Comparison of ENCODE assay signal across 8 cellular contexts in genomic region chr2:47569658-47570398, GRCh38. TPM values are rescaled to one million over a fixed set of nuclear protein-coding genes. Genes with fewer than 3 reads are reported as not detected.
DNase-seq lines count a peak whose midpoint lies in the region; ATAC-seq lines count a peak whose summit lies in the region.

No MANE protein-coding gene starts in this region.

- H3K27me3 ChIP-seq in NT2/D1 (ENCODE audit: insufficient read depth, insufficient read length) (peaks cover 28% of the 10 kb centered on the region), rectal smooth muscle tissue (ENCODE audit: control insufficient read depth, insufficient read depth, low read length) (peaks cover 33% of the 10 kb centered on the region)

- H3K27ac Mint-ChIP-seq in activated T-cell treated with anti-CD3 and anti-CD28 coated beads, Interleukin-2, amount 50 U/mL, for 24 hours, result peak overlapping the region; percentile 52

- peak; percentile 34 for DNase-seq in activated T-cell treated with anti-CD3 and anti-CD28 coated beads, Interleukin-2, amount 50 U/mL, for 24 hours
- DNase-seq in activated T-cell treated with anti-CD3 and anti-CD28 coated beads for 4 hours, result no peak
- DNase-seq in NT2/D1 (ENCODE audit: low read depth, low spot score), result no peak
- no peak for DNase-seq in left lobe of liver (ENCODE audit: low spot score)
- no peak for DNase-seq in medulla oblongata (ENCODE audit: extremely low spot score)

- H3K27me3 Mint-ChIP-seq in activated T-cell treated with anti-CD3 and anti-CD28 coated beads, Interleukin-2, amount 50 U/mL, for 24 hours, result peaks cover 84% of the 10 kb centered on the region

- no peaks in the 10 kb centered on the region for H3K9me3 ChIP-seq in NT2/D1 (ENCODE audit: insufficient read depth, low read length)

- H3K4me1 ChIP-seq in NT2/D1 (ENCODE audit: insufficient read depth, insufficient read length) (no peaks in the 10 kb centered on the region), rectal smooth muscle tissue (ENCODE audit: control insufficient read depth, insufficient read depth, low read length) (no peaks in the 10 kb centered on the region)

- H3K36me3 ChIP-seq in NT2/D1 (ENCODE audit: insufficient read depth, insufficient read length, low read length), result no peaks in the 10 kb centered on the region
- H3K36me3 ChIP-seq in rectal smooth muscle tissue (ENCODE audit: control insufficient read depth, insufficient read depth, low read length), result no peaks in the 10 kb centered on the region

- H3K9me3 Mint-ChIP-seq in activated T-cell treated with anti-CD3 and anti-CD28 coated beads, Interleukin-2, amount 50 U/mL, for 24 hours, result no peaks in the 10 kb centered on the region

- H3K4me3 ChIP-seq in NT2/D1 (ENCODE audit: insufficient read length, low read depth) (peak overlapping the region; percentile 70), rectal smooth muscle tissue (ENCODE audit: low read length) (peak overlapping the region; percentile 45)

- H3K36me3 Mint-ChIP-seq in activated T-cell treated with anti-CD3 and anti-CD28 coated beads, Interleukin-2, amount 50 U/mL, for 24 hours (ENCODE audit: low read depth), result no peaks in the 10 kb centered on the region

- H3K9ac ChIP-seq in NT2/D1 (ENCODE audit: insufficient read length, low read depth) (peak overlapping the region; percentile 95), rectal smooth muscle tissue (ENCODE audit: low read length) (no peak overlapping the region)

- peak overlapping the region; percentile 68 for H3K4me3 Mint-ChIP-seq in activated T-cell treated with anti-CD3 and anti-CD28 coated beads, Interleukin-2, amount 50 U/mL, for 24 hours

- H3K4me1 Mint-ChIP-seq in activated T-cell treated with anti-CD3 and anti-CD28 coated beads, Interleukin-2, amount 50 U/mL, for 24 hours (ENCODE audit: low read depth), result peaks cover 13% of the 10 kb centered on the region

- ATAC-seq in esophagus mucosa (peak; percentile 9), GM19397 (IDR thresholded peaks at IDR 0.05; ENCODE audit: unreplicated experiment) (no peak), left lobe of liver (no peak)

- no peak overlapping the region for H3K27ac ChIP-seq in rectal smooth muscle tissue (ENCODE audit: low read depth, low read length)

RNA-seq across cellular contexts. Expression of gene KCNK12, which starts 1.0 kb away (rescaled TPM):
- total RNA-seq in esophagus mucosa (not detected), left lobe of liver (not detected)
